In the genomic region with DNA sequence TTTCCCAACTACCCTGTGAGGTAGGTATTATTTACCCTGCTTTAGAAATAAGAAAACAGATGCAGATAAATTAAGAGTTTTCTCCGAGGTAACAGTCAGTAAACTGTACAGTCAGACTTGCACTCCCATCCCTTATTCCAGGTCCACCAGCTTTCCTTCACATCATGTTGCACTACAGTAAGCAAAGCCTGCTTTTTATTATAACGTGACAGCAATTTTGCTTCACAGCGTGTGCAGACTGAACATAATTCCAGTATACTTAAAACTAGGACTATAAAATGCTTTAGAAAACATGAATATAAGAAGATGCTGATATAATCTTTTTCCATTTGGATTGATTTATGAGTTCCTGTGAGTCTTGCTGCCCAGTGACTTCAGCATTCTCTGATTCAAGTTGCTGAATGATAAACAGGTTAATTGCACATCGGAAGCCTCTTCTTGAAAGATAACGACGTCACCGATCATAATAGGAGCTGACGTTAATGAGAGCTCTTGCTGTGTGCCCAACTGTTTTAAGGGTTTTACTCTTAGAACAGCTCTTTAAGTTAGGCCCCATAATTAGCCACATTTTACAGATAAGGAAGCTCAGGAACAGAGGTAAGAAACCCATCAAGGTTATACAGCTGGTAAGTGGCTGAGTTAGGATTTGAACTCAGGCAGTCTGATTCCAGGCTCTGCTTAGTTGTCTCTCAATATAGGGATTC, we compare ENCODE assay signal across 1 cellular context.
TF ChIP-seq lines count a peak whose summit lies in the region.

No MANE protein-coding gene starts in this region.

TF ChIP-seq in K562, 482 proteins besides CTCF, POLR2A, EP300 and RAD21 (continued from another document and continues in another):
- TF ChIP-seq, protein P1, sequence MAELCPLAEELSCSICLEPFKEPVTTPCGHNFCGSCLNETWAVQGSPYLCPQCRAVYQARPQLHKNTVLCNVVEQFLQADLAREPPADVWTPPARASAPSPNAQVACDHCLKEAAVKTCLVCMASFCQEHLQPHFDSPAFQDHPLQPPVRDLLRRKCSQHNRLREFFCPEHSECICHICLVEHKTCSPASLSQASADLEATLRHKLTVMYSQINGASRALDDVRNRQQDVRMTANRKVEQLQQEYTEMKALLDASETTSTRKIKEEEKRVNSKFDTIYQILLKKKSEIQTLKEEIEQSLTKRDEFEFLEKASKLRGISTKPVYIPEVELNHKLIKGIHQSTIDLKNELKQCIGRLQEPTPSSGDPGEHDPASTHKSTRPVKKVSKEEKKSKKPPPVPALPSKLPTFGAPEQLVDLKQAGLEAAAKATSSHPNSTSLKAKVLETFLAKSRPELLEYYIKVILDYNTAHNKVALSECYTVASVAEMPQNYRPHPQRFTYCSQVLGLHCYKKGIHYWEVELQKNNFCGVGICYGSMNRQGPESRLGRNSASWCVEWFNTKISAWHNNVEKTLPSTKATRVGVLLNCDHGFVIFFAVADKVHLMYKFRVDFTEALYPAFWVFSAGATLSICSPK (IDR thresholded peaks at IDR 0.05; ENCODE audit: borderline replicate concordance): no peak
- peak; percentile 73 for TF ChIP-seq C11orf30 (IDR thresholded peaks at IDR 0.05; ENCODE audit: low read depth)
- no peak for TF ChIP-seq ZFX (CRISPR knock-in tag; IDR thresholded peaks at IDR 0.05)
- TF ChIP-seq ZKSCAN3 (CRISPR knock-in tag; IDR thresholded peaks at IDR 0.05): no peak
- no peak for TF ChIP-seq FOXJ3 (CRISPR knock-in tag; IDR thresholded peaks at IDR 0.05)
- TF ChIP-seq CTBP1 (IDR thresholded peaks at IDR 0.05; ENCODE audit: borderline replicate concordance): no peak; the same call in 1 of the 2 replicates
- no peak for TF ChIP-seq SRSF9 (IDR thresholded peaks at IDR 0.05; ENCODE audit: borderline replicate concordance, low read depth, low read length)
- no peak for TF ChIP-seq GATAD2A (IDR thresholded peaks at IDR 0.05)
- TF ChIP-seq, protein P2, sequence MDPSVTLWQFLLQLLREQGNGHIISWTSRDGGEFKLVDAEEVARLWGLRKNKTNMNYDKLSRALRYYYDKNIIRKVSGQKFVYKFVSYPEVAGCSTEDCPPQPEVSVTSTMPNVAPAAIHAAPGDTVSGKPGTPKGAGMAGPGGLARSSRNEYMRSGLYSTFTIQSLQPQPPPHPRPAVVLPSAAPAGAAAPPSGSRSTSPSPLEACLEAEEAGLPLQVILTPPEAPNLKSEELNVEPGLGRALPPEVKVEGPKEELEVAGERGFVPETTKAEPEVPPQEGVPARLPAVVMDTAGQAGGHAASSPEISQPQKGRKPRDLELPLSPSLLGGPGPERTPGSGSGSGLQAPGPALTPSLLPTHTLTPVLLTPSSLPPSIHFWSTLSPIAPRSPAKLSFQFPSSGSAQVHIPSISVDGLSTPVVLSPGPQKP (CRISPR knock-in tag; IDR thresholded peaks at IDR 0.05): no peak
- no peak for TF ChIP-seq SRSF7 (optimal IDR thresholded peaks at IDR 0.05; ENCODE audit: low read depth, low read length)
- peak; percentile 85 for TF ChIP-seq DPF2 (IDR thresholded peaks at IDR 0.05)
- TF ChIP-seq, protein P3, sequence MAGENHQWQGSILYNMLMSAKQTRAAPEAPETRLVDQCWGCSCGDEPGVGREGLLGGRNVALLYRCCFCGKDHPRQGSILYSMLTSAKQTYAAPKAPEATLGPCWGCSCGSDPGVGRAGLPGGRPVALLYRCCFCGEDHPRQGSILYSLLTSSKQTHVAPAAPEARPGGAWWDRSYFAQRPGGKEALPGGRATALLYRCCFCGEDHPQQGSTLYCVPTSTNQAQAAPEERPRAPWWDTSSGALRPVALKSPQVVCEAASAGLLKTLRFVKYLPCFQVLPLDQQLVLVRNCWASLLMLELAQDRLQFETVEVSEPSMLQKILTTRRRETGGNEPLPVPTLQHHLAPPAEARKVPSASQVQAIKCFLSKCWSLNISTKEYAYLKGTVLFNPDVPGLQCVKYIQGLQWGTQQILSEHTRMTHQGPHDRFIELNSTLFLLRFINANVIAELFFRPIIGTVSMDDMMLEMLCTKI (IDR thresholded peaks at IDR 0.05; ENCODE audit: partially characterized antibody): no peak
- TF ChIP-seq BRCA1 (IDR thresholded peaks at IDR 0.05): no peak
- no peak for TF ChIP-seq BRCA1 (CRISPR knock-in tag; IDR thresholded peaks at IDR 0.05)
- peak; percentile 17; the same call in 1 of the 2 replicates for TF ChIP-seq CC2D1A (IDR thresholded peaks at IDR 0.05)
- peak; percentile 58; the same call in 1 of the 2 replicates for TF ChIP-seq MBD2 (IDR thresholded peaks at IDR 0.05; ENCODE audit: borderline replicate concordance, low read depth)
- TF ChIP-seq SMAD4 (CRISPR knock-in tag; conservative IDR thresholded peaks at IDR 0.05): no peak
- TF ChIP-seq ELF4 (CRISPR knock-in tag; IDR thresholded peaks at IDR 0.05): no peak
- TF ChIP-seq LEF1 (IDR thresholded peaks at IDR 0.05): peak; percentile 66; the same call in 1 of the 2 replicates
- no peak for TF ChIP-seq BRD9 (IDR thresholded peaks at IDR 0.05; ENCODE audit: low read depth, partially characterized antibody)
- TF ChIP-seq KDM2B (CRISPR knock-in tag; IDR thresholded peaks at IDR 0.05): no peak
- TF ChIP-seq, protein P4, sequence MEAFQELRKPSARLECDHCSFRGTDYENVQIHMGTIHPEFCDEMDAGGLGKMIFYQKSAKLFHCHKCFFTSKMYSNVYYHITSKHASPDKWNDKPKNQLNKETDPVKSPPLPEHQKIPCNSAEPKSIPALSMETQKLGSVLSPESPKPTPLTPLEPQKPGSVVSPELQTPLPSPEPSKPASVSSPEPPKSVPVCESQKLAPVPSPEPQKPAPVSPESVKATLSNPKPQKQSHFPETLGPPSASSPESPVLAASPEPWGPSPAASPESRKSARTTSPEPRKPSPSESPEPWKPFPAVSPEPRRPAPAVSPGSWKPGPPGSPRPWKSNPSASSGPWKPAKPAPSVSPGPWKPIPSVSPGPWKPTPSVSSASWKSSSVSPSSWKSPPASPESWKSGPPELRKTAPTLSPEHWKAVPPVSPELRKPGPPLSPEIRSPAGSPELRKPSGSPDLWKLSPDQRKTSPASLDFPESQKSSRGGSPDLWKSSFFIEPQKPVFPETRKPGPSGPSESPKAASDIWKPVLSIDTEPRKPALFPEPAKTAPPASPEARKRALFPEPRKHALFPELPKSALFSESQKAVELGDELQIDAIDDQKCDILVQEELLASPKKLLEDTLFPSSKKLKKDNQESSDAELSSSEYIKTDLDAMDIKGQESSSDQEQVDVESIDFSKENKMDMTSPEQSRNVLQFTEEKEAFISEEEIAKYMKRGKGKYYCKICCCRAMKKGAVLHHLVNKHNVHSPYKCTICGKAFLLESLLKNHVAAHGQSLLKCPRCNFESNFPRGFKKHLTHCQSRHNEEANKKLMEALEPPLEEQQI (IDR thresholded peaks at IDR 0.05): 0 out of 2 replicates have a peak, but pooled peaks have one; percentile 47
- TF ChIP-seq HDAC1 (IDR thresholded peaks at IDR 0.05): no peak; a peak in 1 of 4 replicates
- TF ChIP-seq, protein P5, sequence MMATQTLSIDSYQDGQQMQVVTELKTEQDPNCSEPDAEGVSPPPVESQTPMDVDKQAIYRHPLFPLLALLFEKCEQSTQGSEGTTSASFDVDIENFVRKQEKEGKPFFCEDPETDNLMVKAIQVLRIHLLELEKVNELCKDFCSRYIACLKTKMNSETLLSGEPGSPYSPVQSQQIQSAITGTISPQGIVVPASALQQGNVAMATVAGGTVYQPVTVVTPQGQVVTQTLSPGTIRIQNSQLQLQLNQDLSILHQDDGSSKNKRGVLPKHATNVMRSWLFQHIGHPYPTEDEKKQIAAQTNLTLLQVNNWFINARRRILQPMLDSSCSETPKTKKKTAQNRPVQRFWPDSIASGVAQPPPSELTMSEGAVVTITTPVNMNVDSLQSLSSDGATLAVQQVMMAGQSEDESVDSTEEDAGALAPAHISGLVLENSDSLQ (IDR thresholded peaks at IDR 0.05): peak; percentile 94
- peak; percentile 76; the same call in 1 of the 2 replicates for TF ChIP-seq ZNF589 (CRISPR knock-in tag; IDR thresholded peaks at IDR 0.05; ENCODE audit: low read depth)
- TF ChIP-seq MAZ (CRISPR knock-in tag; conservative IDR thresholded peaks at IDR 0.05 in 1 of 2, IDR thresholded peaks at IDR 0.05 in 1 of 2): no peak
- TF ChIP-seq BCL6 (CRISPR knock-in tag; IDR thresholded peaks at IDR 0.05): no peak
- TF ChIP-seq MED1 (CRISPR knock-in tag; IDR thresholded peaks at IDR 0.05; ENCODE audit: borderline replicate concordance): no peak
- peak; percentile 45; the same call in 1 of the 2 replicates for TF ChIP-seq GABPA (tag; conservative IDR thresholded peaks at IDR 0.05; ENCODE audit: low read depth)
- TF ChIP-seq HIVEP1 (CRISPR knock-in tag; IDR thresholded peaks at IDR 0.05): no peak
- peak; percentile 91 for TF ChIP-seq MEF2A (IDR thresholded peaks at IDR 0.05; ENCODE audit: control insufficient read depth, low read depth, low read length)
- TF ChIP-seq, protein P6, sequence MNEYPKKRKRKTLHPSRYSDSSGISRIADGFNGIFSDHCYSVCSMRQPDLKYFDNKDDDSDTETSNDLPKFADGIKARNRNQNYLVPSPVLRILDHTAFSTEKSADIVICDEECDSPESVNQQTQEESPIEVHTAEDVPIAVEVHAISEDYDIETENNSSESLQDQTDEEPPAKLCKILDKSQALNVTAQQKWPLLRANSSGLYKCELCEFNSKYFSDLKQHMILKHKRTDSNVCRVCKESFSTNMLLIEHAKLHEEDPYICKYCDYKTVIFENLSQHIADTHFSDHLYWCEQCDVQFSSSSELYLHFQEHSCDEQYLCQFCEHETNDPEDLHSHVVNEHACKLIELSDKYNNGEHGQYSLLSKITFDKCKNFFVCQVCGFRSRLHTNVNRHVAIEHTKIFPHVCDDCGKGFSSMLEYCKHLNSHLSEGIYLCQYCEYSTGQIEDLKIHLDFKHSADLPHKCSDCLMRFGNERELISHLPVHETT (CRISPR knock-in tag; conservative IDR thresholded peaks at IDR 0.05 in 1 of 2, IDR thresholded peaks at IDR 0.05 in 1 of 2): peak in 1 of 2 experiments; percentile 40; a peak in 1 of 4 replicates
- TF ChIP-seq PHTF2 (CRISPR knock-in tag; IDR thresholded peaks at IDR 0.05): no peak
- TF ChIP-seq ZNF766 (CRISPR knock-in tag; conservative IDR thresholded peaks at IDR 0.05): peak; percentile 84
- no peak for TF ChIP-seq KLF1 (tag; IDR thresholded peaks at IDR 0.05)
- TF ChIP-seq, protein P7, sequence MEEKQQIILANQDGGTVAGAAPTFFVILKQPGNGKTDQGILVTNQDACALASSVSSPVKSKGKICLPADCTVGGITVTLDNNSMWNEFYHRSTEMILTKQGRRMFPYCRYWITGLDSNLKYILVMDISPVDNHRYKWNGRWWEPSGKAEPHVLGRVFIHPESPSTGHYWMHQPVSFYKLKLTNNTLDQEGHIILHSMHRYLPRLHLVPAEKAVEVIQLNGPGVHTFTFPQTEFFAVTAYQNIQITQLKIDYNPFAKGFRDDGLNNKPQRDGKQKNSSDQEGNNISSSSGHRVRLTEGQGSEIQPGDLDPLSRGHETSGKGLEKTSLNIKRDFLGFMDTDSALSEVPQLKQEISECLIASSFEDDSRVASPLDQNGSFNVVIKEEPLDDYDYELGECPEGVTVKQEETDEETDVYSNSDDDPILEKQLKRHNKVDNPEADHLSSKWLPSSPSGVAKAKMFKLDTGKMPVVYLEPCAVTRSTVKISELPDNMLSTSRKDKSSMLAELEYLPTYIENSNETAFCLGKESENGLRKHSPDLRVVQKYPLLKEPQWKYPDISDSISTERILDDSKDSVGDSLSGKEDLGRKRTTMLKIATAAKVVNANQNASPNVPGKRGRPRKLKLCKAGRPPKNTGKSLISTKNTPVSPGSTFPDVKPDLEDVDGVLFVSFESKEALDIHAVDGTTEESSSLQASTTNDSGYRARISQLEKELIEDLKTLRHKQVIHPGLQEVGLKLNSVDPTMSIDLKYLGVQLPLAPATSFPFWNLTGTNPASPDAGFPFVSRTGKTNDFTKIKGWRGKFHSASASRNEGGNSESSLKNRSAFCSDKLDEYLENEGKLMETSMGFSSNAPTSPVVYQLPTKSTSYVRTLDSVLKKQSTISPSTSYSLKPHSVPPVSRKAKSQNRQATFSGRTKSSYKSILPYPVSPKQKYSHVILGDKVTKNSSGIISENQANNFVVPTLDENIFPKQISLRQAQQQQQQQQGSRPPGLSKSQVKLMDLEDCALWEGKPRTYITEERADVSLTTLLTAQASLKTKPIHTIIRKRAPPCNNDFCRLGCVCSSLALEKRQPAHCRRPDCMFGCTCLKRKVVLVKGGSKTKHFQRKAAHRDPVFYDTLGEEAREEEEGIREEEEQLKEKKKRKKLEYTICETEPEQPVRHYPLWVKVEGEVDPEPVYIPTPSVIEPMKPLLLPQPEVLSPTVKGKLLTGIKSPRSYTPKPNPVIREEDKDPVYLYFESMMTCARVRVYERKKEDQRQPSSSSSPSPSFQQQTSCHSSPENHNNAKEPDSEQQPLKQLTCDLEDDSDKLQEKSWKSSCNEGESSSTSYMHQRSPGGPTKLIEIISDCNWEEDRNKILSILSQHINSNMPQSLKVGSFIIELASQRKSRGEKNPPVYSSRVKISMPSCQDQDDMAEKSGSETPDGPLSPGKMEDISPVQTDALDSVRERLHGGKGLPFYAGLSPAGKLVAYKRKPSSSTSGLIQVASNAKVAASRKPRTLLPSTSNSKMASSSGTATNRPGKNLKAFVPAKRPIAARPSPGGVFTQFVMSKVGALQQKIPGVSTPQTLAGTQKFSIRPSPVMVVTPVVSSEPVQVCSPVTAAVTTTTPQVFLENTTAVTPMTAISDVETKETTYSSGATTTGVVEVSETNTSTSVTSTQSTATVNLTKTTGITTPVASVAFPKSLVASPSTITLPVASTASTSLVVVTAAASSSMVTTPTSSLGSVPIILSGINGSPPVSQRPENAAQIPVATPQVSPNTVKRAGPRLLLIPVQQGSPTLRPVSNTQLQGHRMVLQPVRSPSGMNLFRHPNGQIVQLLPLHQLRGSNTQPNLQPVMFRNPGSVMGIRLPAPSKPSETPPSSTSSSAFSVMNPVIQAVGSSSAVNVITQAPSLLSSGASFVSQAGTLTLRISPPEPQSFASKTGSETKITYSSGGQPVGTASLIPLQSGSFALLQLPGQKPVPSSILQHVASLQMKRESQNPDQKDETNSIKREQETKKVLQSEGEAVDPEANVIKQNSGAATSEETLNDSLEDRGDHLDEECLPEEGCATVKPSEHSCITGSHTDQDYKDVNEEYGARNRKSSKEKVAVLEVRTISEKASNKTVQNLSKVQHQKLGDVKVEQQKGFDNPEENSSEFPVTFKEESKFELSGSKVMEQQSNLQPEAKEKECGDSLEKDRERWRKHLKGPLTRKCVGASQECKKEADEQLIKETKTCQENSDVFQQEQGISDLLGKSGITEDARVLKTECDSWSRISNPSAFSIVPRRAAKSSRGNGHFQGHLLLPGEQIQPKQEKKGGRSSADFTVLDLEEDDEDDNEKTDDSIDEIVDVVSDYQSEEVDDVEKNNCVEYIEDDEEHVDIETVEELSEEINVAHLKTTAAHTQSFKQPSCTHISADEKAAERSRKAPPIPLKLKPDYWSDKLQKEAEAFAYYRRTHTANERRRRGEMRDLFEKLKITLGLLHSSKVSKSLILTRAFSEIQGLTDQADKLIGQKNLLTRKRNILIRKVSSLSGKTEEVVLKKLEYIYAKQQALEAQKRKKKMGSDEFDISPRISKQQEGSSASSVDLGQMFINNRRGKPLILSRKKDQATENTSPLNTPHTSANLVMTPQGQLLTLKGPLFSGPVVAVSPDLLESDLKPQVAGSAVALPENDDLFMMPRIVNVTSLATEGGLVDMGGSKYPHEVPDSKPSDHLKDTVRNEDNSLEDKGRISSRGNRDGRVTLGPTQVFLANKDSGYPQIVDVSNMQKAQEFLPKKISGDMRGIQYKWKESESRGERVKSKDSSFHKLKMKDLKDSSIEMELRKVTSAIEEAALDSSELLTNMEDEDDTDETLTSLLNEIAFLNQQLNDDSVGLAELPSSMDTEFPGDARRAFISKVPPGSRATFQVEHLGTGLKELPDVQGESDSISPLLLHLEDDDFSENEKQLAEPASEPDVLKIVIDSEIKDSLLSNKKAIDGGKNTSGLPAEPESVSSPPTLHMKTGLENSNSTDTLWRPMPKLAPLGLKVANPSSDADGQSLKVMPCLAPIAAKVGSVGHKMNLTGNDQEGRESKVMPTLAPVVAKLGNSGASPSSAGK (IDR thresholded peaks at IDR 0.05): no peak
